Comparison of ENCODE assay signal across 8 cellular contexts in genomic region chr18:48667276-48668254, GRCh38.
DNase-seq lines count a peak whose midpoint lies in the region; ATAC-seq and TF ChIP-seq lines count a peak whose summit lies in the region.

No MANE protein-coding gene starts in this region.

- peaks cover 9% of the 10 kb centered on the region for H3K9me3 Mint-ChIP-seq in stimulated activated effector memory CD8-positive, alpha-beta T cell treated with anti-CD3 and anti-CD28 coated beads, Interleukin-12 subunit alpha, Interleukin-12 subunit beta, amount 100 ng/mL, for 72 hours

- no peaks in the 10 kb centered on the region for H3K27me3 ChIP-seq in cardiac muscle cell
- no peaks in the 10 kb centered on the region for H3K27me3 ChIP-seq in colonic mucosa

- ATAC-seq in left cardiac atrium (no peak), HG02852 (IDR thresholded peaks at IDR 0.05; ENCODE audit: unreplicated experiment) (no peak), GM19395 (IDR thresholded peaks at IDR 0.05; ENCODE audit: unreplicated experiment) (no peak)
- ATAC-seq in stimulated activated effector memory CD8-positive, alpha-beta T cell treated with anti-CD3 and anti-CD28 coated beads, Interleukin-12 subunit alpha, Interleukin-12 subunit beta, amount 100 ng/mL, for 72 hours: peak; percentile 33

- no peak overlapping the region for H3K9ac ChIP-seq in colonic mucosa (ENCODE audit: low read depth in 2 of 2, low read length in 2 of 2)

- H3K27ac Mint-ChIP-seq in stimulated activated effector memory CD8-positive, alpha-beta T cell treated with anti-CD3 and anti-CD28 coated beads, Interleukin-12 subunit alpha, Interleukin-12 subunit beta, amount 100 ng/mL, for 72 hours: no peak overlapping the region

- TF ChIP-seq CTCF in cardiac muscle cell (IDR thresholded peaks at IDR 0.05; ENCODE audit: low read depth, low read length): peak; percentile 28
- peak; percentile 22 for TF ChIP-seq CTCF in colonic mucosa (IDR thresholded peaks at IDR 0.05)

- no peaks in the 10 kb centered on the region for H3K36me3 ChIP-seq in cardiac muscle cell
- H3K36me3 ChIP-seq in colonic mucosa: no peaks in the 10 kb centered on the region

- peak in 1 of 2 donors; percentile 41 for DNase-seq in cardiac muscle cell (ENCODE audit: low read depth in 1 of 2, low spot score in 1 of 2)
- DNase-seq in left cardiac atrium: no peak
- peak; percentile 28 for DNase-seq in NCI-H1436 treated with DMSO at 0.1 percent for 48 hours (lab: John Stamatoyannopoulos, UW)
- DNase-seq in colonic mucosa: no peak
- DNase-seq in stimulated activated effector memory CD8-positive, alpha-beta T cell treated with anti-CD3 and anti-CD28 coated beads, Interleukin-12 subunit alpha, Interleukin-12 subunit beta, amount 100 ng/mL, for 72 hours (ENCODE audit: low spot score in 2 of 2): no peak
- no peak for DNase-seq in NCI-H2081 treated with DMSO at 0.1 percent for 48 hours (lab: John Stamatoyannopoulos, UW)

- intact Hi-C loops in left cardiac atrium (cut with DNase I): loop anchor here in 1 of 2 donors (10.0 kb wide), 1 partner anchor 123 kb away; no protein-coding TSS in a partner anchor
- intact Hi-C loops in colonic mucosa (cut with DNase I): no loop called here

- H3K9me3 ChIP-seq in cardiac muscle cell (ENCODE audit: low read depth): no peaks in the 10 kb centered on the region
- no peaks in the 10 kb centered on the region for H3K9me3 ChIP-seq in colonic mucosa

- H3K36me3 Mint-ChIP-seq in stimulated activated effector memory CD8-positive, alpha-beta T cell treated with anti-CD3 and anti-CD28 coated beads, Interleukin-12 subunit alpha, Interleukin-12 subunit beta, amount 100 ng/mL, for 72 hours: peaks cover 6% of the 10 kb centered on the region

- H3K4me3 Mint-ChIP-seq in stimulated activated effector memory CD8-positive, alpha-beta T cell treated with anti-CD3 and anti-CD28 coated beads, Interleukin-12 subunit alpha, Interleukin-12 subunit beta, amount 100 ng/mL, for 72 hours: no peak overlapping the region

- H3K27ac ChIP-seq in cardiac muscle cell: no peak overlapping the region
- H3K27ac ChIP-seq in colonic mucosa: no peak overlapping the region

- H3K4me1 ChIP-seq in cardiac muscle cell (ENCODE audit: low read depth) (peaks cover 2% of the 10 kb centered on the region), colonic mucosa (no peaks in the 10 kb centered on the region)

- no peaks in the 10 kb centered on the region for H3K4me1 Mint-ChIP-seq in stimulated activated effector memory CD8-positive, alpha-beta T cell treated with anti-CD3 and anti-CD28 coated beads, Interleukin-12 subunit alpha, Interleukin-12 subunit beta, amount 100 ng/mL, for 72 hours

- H3K4me3 ChIP-seq in cardiac muscle cell: no peak overlapping the region
- no peak overlapping the region for H3K4me3 ChIP-seq in colonic mucosa
